In the genomic region with DNA sequence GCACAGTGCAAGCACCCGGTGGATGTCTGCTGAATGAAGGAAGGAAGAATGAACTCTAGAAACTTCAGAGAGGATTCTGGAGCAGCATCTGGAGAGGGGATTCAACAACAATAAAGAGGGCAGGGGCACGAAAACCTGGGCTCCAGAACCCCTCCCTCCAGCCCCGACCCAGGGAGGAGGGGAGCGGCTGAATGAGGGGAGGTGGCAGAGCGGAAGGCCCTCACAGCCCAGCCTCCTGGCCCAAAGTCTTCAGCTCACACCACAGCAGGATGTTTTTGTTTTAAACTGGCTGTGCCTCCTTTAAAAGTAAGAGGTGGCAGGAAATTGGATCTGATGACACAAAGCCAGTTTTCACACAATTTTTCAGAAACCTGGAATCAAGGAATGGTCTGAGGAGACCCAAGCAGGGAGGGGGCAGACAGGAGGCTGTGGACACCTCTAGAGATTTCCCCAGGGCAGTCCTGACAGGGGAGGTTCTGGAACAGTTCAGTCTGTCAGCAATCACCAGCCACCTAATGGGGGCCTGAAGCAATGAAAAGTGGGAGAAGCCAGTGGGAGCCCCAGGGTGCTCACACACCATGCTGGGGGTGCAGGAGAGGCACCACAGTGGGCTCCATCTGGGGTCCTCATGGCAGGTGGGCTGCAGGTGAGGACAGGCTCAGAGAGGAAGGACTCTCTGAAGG, we compare ENCODE assay signal across 10 cellular contexts. TPM values are rescaled to one million over a fixed set of nuclear protein-coding genes. Genes with fewer than 3 reads are reported as not detected.
DNase-seq lines count a peak whose midpoint lies in the region; ATAC-seq and TF ChIP-seq lines count a peak whose summit lies in the region.
"Had no signal": no experiment of that assay in that cellular context is flagged by ENCODE, and none has a peak within 500 bp of the region (broad histone marks: within the 10 kb centered on the region; RNA-seq: fewer than 3 reads in every experiment).

No MANE protein-coding gene starts in this region.

- H3K36me3 Mint-ChIP-seq in natural killer cell: no peaks in the 10 kb centered on the region
- no peaks in the 10 kb centered on the region for H3K36me3 Mint-ChIP-seq in natural killer cell treated with Interleukin-12 subunit alpha and Interleukin-12 subunit beta and Interleukin-15 and Interleukin-18, amount 100 ng/mL, for 72 hours
- H3K36me3 Mint-ChIP-seq in effector memory CD8-positive, alpha-beta T cell (ENCODE audit: insufficient read depth): peaks cover 7% of the 10 kb centered on the region

- no peaks in the 10 kb centered on the region for H3K9me3 Mint-ChIP-seq in natural killer cell
- no peaks in the 10 kb centered on the region for H3K9me3 Mint-ChIP-seq in natural killer cell treated with Interleukin-12 subunit alpha and Interleukin-12 subunit beta and Interleukin-15 and Interleukin-18, amount 100 ng/mL, for 72 hours
- H3K9me3 Mint-ChIP-seq in effector memory CD8-positive, alpha-beta T cell: no peaks in the 10 kb centered on the region

- H3K27me3 Mint-ChIP-seq in natural killer cell (ENCODE audit: low read depth in 2 of 2): peaks cover 0 to 10% of the 10 kb centered on the region in 2 donors
- peaks cover 0 to 2% of the 10 kb centered on the region in 2 donors for H3K27me3 Mint-ChIP-seq in natural killer cell treated with Interleukin-12 subunit alpha and Interleukin-12 subunit beta and Interleukin-15 and Interleukin-18, amount 100 ng/mL, for 72 hours
- peaks cover 0 to 25% of the 10 kb centered on the region in 2 donors for H3K27me3 Mint-ChIP-seq in effector memory CD8-positive, alpha-beta T cell

- peak overlapping the region; percentile 62 for H3K4me3 Mint-ChIP-seq in natural killer cell
- no peak overlapping the region for H3K4me3 Mint-ChIP-seq in natural killer cell treated with Interleukin-12 subunit alpha and Interleukin-12 subunit beta and Interleukin-15 and Interleukin-18, amount 100 ng/mL, for 72 hours
- peak overlapping the region; percentile 49 to 61 for H3K4me3 Mint-ChIP-seq in effector memory CD8-positive, alpha-beta T cell

- DNase-seq in natural killer cell (no peak), RWPE1 (ENCODE audit: low spot score) (no peak), Ammon's horn (ENCODE audit: low spot score) (no peak)
- DNase-seq in natural killer cell treated with Interleukin-12 subunit alpha and Interleukin-12 subunit beta and Interleukin-15 and Interleukin-18, amount 100 ng/mL, for 72 hours (ENCODE audit: low spot score): no peak
- no peak for DNase-seq in effector memory CD8-positive, alpha-beta T cell
- DNase-seq: kidney glomerular epithelial cell, NCI-H1436 had no signal

- intact Hi-C loops in natural killer cell (cut with micrococcal nuclease): loop anchor here (1.0 kb wide), 1 partner anchor 146 kb away; no protein-coding TSS in a partner anchor

- peaks cover 14 to 19% of the 10 kb centered on the region in 2 donors for H3K4me1 Mint-ChIP-seq in natural killer cell
- H3K4me1 Mint-ChIP-seq in natural killer cell treated with Interleukin-12 subunit alpha and Interleukin-12 subunit beta and Interleukin-15 and Interleukin-18, amount 100 ng/mL, for 72 hours (ENCODE audit: low read depth in 2 of 2): peaks cover 0 to 3% of the 10 kb centered on the region in 2 donors
- H3K4me1 Mint-ChIP-seq in effector memory CD8-positive, alpha-beta T cell (ENCODE audit: low read depth in 2 of 2): peaks cover 15 to 35% of the 10 kb centered on the region in 2 donors

- POLR2A ChIA-PET in RWPE1 (lab: Yijun Ruan, JAX; ENCODE audit: low non-redundant PET): no interaction called here

- H3K27ac ChIP-seq in RWPE1: peak overlapping the region; percentile 99
- H3K27ac ChIP-seq: KMS-11 had no signal

- TF ChIP-seq CTCF in natural killer cell (IDR thresholded peaks at IDR 0.05) (no peak), RWPE1 (conservative IDR thresholded peaks at IDR 0.05; ENCODE audit: low read depth) (no peak)

- ATAC-seq in natural killer cell: no peak
- ATAC-seq in natural killer cell treated with Interleukin-12 subunit alpha and Interleukin-12 subunit beta and Interleukin-15 and Interleukin-18, amount 100 ng/mL, for 72 hours: no peak
- ATAC-seq in effector memory CD8-positive, alpha-beta T cell (replicated peaks): no peak
- no peak for ATAC-seq in HG02678 (IDR thresholded peaks at IDR 0.05; ENCODE audit: unreplicated experiment)
- no peak for ATAC-seq in HG03097 (IDR thresholded peaks at IDR 0.05; ENCODE audit: low FRiP score, unreplicated experiment)

- peak overlapping the region; percentile 72 to 73 for H3K27ac Mint-ChIP-seq in natural killer cell
- peak overlapping the region in 1 of 2 donors; percentile 40 for H3K27ac Mint-ChIP-seq in natural killer cell treated with Interleukin-12 subunit alpha and Interleukin-12 subunit beta and Interleukin-15 and Interleukin-18, amount 100 ng/mL, for 72 hours
- H3K27ac Mint-ChIP-seq in effector memory CD8-positive, alpha-beta T cell: peak overlapping the region; percentile 81 to 84

- CTCF ChIA-PET in RWPE1 (lab: Yijun Ruan, JAX): interaction anchor here (0.6 to 0.8 kb wide), 2 partner anchors 21 to 26 kb away, joined by 3 to 4 read pairs; no protein-coding TSS in a partner anchor

RNA-seq across cellular contexts. Expression of a gene that starts 44.4 kb away (rescaled TPM):
- 10 to 100 TPM; 57.8 to 70.8 (median 69.1) TPM for total RNA-seq in natural killer cell
- 10 to 100 TPM; 54.8 to 69.0 TPM for total RNA-seq in natural killer cell treated with Interleukin-12 subunit alpha and Interleukin-12 subunit beta and Interleukin-15 and Interleukin-18, amount 100 ng/mL, for 72 hours
